25 cellular contexts compared by ENCODE assay signal in the genomic region with DNA sequence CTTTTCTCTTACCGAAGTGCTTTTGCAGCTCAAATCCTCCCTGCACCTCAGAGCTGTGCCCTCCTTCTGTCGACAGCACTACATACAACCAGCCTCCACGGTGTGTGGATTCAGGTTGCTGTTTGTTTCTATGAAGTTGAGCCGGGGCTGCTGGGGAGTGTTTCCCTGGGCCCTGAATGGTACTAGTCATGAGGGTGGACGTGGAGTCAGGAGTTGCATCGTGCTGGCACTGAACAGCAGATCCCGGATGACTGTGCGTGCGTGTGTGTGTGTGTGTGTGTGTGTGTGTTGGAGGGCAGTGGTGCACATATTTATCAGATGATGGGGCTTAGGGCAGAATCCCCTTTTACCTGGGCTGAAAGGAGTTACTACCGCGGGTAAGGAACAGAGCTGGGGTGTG. TPM values are rescaled to one million over a fixed set of nuclear protein-coding genes. Genes with fewer than 3 reads are reported as not detected.
A peak's percentile ranks its signal among the peaks of the same experiment; 100 is the strongest.
DNase-seq lines count a peak whose midpoint lies in the region; ATAC-seq, FAIRE-seq and TF ChIP-seq lines count a peak whose summit lies in the region.
"Had no signal": no experiment of that assay in that cellular context is flagged by ENCODE, and none has a peak within 500 bp of the region (broad histone marks: within the 10 kb centered on the region; RNA-seq: fewer than 3 reads in every experiment).

No MANE protein-coding gene starts in this region.

- H2AK5ac ChIP-seq in IMR-90 (ENCODE audit: low read depth, low read length), result no peak overlapping the region

- no peak overlapping the region for H3K4ac ChIP-seq in IMR-90 (ENCODE audit: low read depth, low read length)

- H3K18ac ChIP-seq in IMR-90 (ENCODE audit: low read depth, low read length), result no peak overlapping the region

- no peak overlapping the region for H4K91ac ChIP-seq in IMR-90 (ENCODE audit: insufficient read depth, low read depth, low read length)

- no peaks in the 10 kb centered on the region for H3K4me1 ChIP-seq in IMR-90 (ENCODE audit: control insufficient read depth, insufficient read depth, low read length)
- H3K4me1 ChIP-seq: vagina had no signal

- no peak overlapping the region for H4K8ac ChIP-seq in IMR-90 (ENCODE audit: low read depth in 2 of 2, low read length in 2 of 2)

- H3K36me3 ChIP-seq in IMR-90 (ENCODE audit: control insufficient read depth, insufficient read depth, low read length), result no peaks in the 10 kb centered on the region
- H3K36me3 ChIP-seq: neutrophil, vagina had no signal

- dilution Hi-C loops in IMR-90 (cut with HindIII; ENCODE audit: low sequenced_read_pairs, unreplicated experiment), result no loop called here

- no peak overlapping the region for H3K4me3 ChIP-seq in IMR-90 (ENCODE audit: insufficient read depth, low read depth, low read length)
- H3K4me3 ChIP-seq in coronary artery, result no peak overlapping the region
- H3K4me3 ChIP-seq: GM12878, lung, vagina had no signal

- H3K27me3 ChIP-seq in IMR-90 (ENCODE audit: control insufficient read depth, insufficient read depth, low read length), result peaks cover 3% of the 10 kb centered on the region; the same call in 1 of the 2 replicates
- H3K27me3 ChIP-seq: vagina had no signal

- no peak overlapping the region for H3K14ac ChIP-seq in IMR-90 (replicated peaks; ENCODE audit: low read depth, low read length)

- H3K56ac ChIP-seq in IMR-90 (ENCODE audit: extremely low read depth, insufficient read depth, low read length), result no peak overlapping the region

- no peak overlapping the region for H3K4me2 ChIP-seq in IMR-90 (ENCODE audit: low read depth, low read length)

- H3K23ac ChIP-seq in IMR-90 (ENCODE audit: low read depth, low read length), result no peak overlapping the region

- H2BK20ac ChIP-seq in IMR-90 (ENCODE audit: low read depth, low read length), result no peak overlapping the region

- intact Hi-C loops in IMR-90 (cut with micrococcal nuclease), result no loop called here

- H2AFZ ChIP-seq in IMR-90 (replicated peaks; ENCODE audit: low read length, poor library complexity), result peak overlapping the region; percentile 74

- no peak overlapping the region for H4K5ac ChIP-seq in IMR-90 (ENCODE audit: low read depth, low read length)

- TF ChIP-seq RAD21 in IMR-90 (IDR thresholded peaks at IDR 0.05; ENCODE audit: low read length), result no peak

- H2BK120ac ChIP-seq in IMR-90 (ENCODE audit: low read depth, low read length), result no peak overlapping the region

- H2BK15ac ChIP-seq in IMR-90 (ENCODE audit: low read depth, low read length), result no peak overlapping the region

- TF ChIP-seq CTCF in IMR-90 (conservative IDR thresholded peaks at IDR 0.05; ENCODE audit: low read depth, low read length), result no peak
- no peak for TF ChIP-seq CTCF in coronary artery (IDR thresholded peaks at IDR 0.05)

- CTCF ChIA-PET in IMR-90 (lab: Yijun Ruan, JAX), result interaction anchor here (1.2 kb wide), 1 partner anchor 21 kb away, joined by 3 read pairs; no protein-coding TSS in a partner anchor

- POLR2A ChIA-PET in IMR-90 (lab: Charles Lee; ENCODE audit: unreplicated experiment), result no interaction called here

- H3K9me3 ChIP-seq in IMR-90 (ENCODE audit: control insufficient read depth, insufficient read depth, low read length), result no peaks in the 10 kb centered on the region
- H3K9me3 ChIP-seq: neutrophil, vagina had no signal

- no peaks in the 10 kb centered on the region for H3K79me1 ChIP-seq in IMR-90 (ENCODE audit: low read depth in 1 of 2, low read length in 2 of 2)

- H2AK9ac ChIP-seq in IMR-90 (replicated peaks; ENCODE audit: low read depth, low read length, poor library complexity), result no peak overlapping the region

- ATAC-seq in IMR-90 (ENCODE audit: low read depth) (no peak), GM18505 (IDR thresholded peaks at IDR 0.05; ENCODE audit: unreplicated experiment) (no peak), HG03439 (IDR thresholded peaks at IDR 0.05; ENCODE audit: unreplicated experiment) (no peak)
- ATAC-seq: activated CD8-positive, alpha-beta T cell treated with anti-CD3 and anti-CD28 coated beads, Interleukin-2, amount 10 ng/mL, durations not matched to agents 7 days and 5 days; GM12878 had no signal

- H2BK5ac ChIP-seq in IMR-90 (ENCODE audit: low read depth, low read length, poor library complexity, severe bottlenecking), result no peak overlapping the region

- H3K9ac ChIP-seq in IMR-90 (ENCODE audit: low read depth, low read length), result no peak overlapping the region

- WGBS in IMR-90 (ENCODE audit: extremely low coverage in 2 of 2, insufficient read length in 1 of 2), 2 experiments, result no CpG with 5 or more reads among the region's 11 CpGs

- in situ Hi-C loops in IMR-90 (cut with MboI; ENCODE audit: low sequenced_read_pairs), result no loop called here

- no TSS peak for BruUV-seq in IMR-90 (replicated peaks; lab: Mats Ljungman, UMichigan)

- H4K20me1 ChIP-seq in IMR-90 (ENCODE audit: insufficient read depth, low read length), result no peaks in the 10 kb centered on the region

- H3K27ac ChIP-seq in IMR-90 (ENCODE audit: insufficient read depth, low read length), result no peak overlapping the region
- H3K27ac ChIP-seq in coronary artery, result no peak overlapping the region
- H3K27ac ChIP-seq: neutrophil, vagina had no signal

- FAIRE-seq in GM19239 (lab: Jason Lieb, UNC), result no peak
- FAIRE-seq: colon had no signal

- H3K9me1 ChIP-seq in IMR-90 (ENCODE audit: insufficient read depth, low read length), result no peaks in the 10 kb centered on the region

- TF ChIP-seq POLR2A in IMR-90 (IDR thresholded peaks at IDR 0.05; ENCODE audit: low read depth, low read length) (no peak), GM18505 (IDR thresholded peaks at IDR 0.05; ENCODE audit: borderline replicate concordance, extremely low read depth, insufficient read depth, insufficient read length) (no peak)

- DNase-seq in AG20443 (ENCODE audit: low spot score) (peak; percentile 80), IMR-90 (peak; percentile 38), coronary artery (ENCODE audit: low spot score) (peak; percentile 41), myocyte (ENCODE audit: low read depth) (peak; percentile 3), kidney glomerular epithelial cell (lab: John Stamatoyannopoulos, UW) (no peak), GM19239 (ENCODE audit: insufficient read length, low spot score) (no peak)
- DNase-seq: activated CD8-positive, alpha-beta T cell treated with anti-CD3 and anti-CD28 coated beads, Interleukin-2, amount 10 ng/mL, durations not matched to agents 7 days and 5 days; activated T-cell treated with anti-CD3 and anti-CD28 coated beads, Interleukin-2, amount 50 U/mL, for 24 hours; CD4-positive, CD25-positive, alpha-beta regulatory T cell; hippocampal formation; KG1; NCI-H1092; NCI-H2081; NCI-H510A; retina; stimulated activated CD4-positive, alpha-beta T cell treated with anti-CD3 and anti-CD28 coated beads, Interleukin-12 subunit alpha, Interleukin-12 subunit beta, amount 100 ng/mL, for 4 hours; T-helper 9 cell had no signal

TF ChIP-seq in IMR-90, 13 proteins besides CTCF, POLR2A, EP300 and RAD21:
- TF ChIP-seq NFE2L2 (IDR thresholded peaks at IDR 0.05; ENCODE audit: low read depth, low read length), result no peak
- no peak for TF ChIP-seq MXI1 (IDR thresholded peaks at IDR 0.05; ENCODE audit: borderline replicate concordance, low read depth, low read length)
- TF ChIP-seq MAFK (IDR thresholded peaks at IDR 0.05; ENCODE audit: low read depth, low read length), result no peak
- TF ChIP-seq ELK1 (IDR thresholded peaks at IDR 0.05; ENCODE audit: borderline replicate concordance, low read depth, low read length), result no peak
- no peak for TF ChIP-seq RCOR1 (IDR thresholded peaks at IDR 0.05; ENCODE audit: insufficient replicate concordance, low read length)
- TF ChIP-seq BHLHE40 (IDR thresholded peaks at IDR 0.05; ENCODE audit: low read depth, low read length), result no peak
- TF ChIP-seq RFX5 (IDR thresholded peaks at IDR 0.05; ENCODE audit: low read depth, low read length), result no peak
- TF ChIP-seq USF2 (IDR thresholded peaks at IDR 0.05; ENCODE audit: low read depth, low read length), result no peak
- TF ChIP-seq CEBPB (IDR thresholded peaks at IDR 0.05; ENCODE audit: low read depth, low read length), result no peak
- no peak for TF ChIP-seq MAZ (IDR thresholded peaks at IDR 0.05; ENCODE audit: borderline replicate concordance, low read depth, low read length)
TF ChIP-seq in IMR-90: peak in this region for 0.

RNA-seq across cellular contexts. Expression of gene ACTL8, which starts 47.0 kb away (rescaled TPM):
- total RNA-seq in IMR-90 (2012; rRNA removed), result under 0.01 and 0.28 TPM in 2 replicates
- polyA plus RNA-seq in IMR-90 (2012; rRNA removed), result 0.07 and 0.09 TPM in 2 replicates
- 0.10 and 0.11 TPM in 2 replicates for polyA plus RNA-seq in IMR-90 (2012; cell fraction: cytosol; rRNA removed)
- polyA plus RNA-seq in IMR-90 (2012; cell fraction: nucleus; rRNA removed; ENCODE audit: low replicate concordance), result 0.08 TPM in 2 replicates
- total RNA-seq in myocyte, result not detected in 2 replicates
- polyA plus RNA-seq in myocyte (2012), result not detected
- total RNA-seq: activated CD8-positive, alpha-beta T cell treated with anti-CD3 and anti-CD28 coated beads, Interleukin-2, amount 10 ng/mL, durations not matched to agents 7 days and 5 days; CD4-positive, CD25-positive, alpha-beta regulatory T cell; fibroblast of villous mesenchyme; GM12878; lung; vagina had no signal
- polyA plus RNA-seq: CD4-positive, CD25-positive, alpha-beta regulatory T cell; lung had no signal

Comparison
In these comparisons a context has a peak if more than half of its experiments do, and no peak if none do; other contexts are left out.
1. DNase-seq: peak in AG20443 (single experiment), IMR-90 (single experiment), coronary artery (single experiment) and myocyte (single experiment); none in kidney glomerular epithelial cell (single experiment) and GM19239 (single experiment).